8 cellular contexts compared by ENCODE assay signal in the genomic region with DNA sequence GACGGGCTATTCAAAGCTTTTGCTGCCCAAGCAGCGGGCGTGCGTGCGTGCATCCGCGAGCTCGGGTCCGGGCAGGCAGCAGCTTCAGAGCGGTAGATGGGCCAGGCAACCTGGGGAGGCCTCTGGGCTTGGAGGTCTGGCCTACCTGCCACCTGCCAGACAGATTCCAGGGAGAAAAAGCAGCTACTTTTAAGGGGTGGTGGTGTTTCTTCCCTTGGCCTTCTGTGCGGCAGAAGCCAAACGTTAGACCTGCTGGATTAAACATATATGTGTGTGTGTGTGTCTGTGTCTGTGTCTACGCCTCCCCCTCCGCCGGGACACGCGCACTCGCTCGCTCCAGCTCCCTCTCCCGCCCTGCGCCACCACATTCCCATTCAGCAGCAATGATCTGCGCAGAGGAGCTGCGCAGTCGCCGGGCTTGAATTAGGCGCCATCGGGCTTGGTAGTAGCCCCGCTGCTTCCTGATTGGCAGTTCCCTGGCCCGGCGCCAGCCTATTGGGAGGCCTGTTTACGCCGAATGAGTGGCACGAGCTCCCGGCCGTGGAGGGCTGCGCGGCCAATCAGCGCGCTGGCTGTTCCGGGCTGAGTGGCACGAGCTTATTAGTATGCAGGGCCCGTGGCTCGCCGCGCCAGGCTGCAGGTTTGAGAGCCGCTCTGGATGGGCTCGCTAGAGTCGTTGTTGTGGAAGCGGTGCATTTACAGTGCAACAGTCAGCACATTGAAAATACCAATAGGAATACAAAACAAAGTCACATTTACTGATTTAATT. TPM values are rescaled to one million over a fixed set of nuclear protein-coding genes. Genes with fewer than 3 reads are reported as not detected.
DNase-seq lines count a peak whose midpoint lies in the region; ATAC-seq and TF ChIP-seq lines count a peak whose summit lies in the region.

A gene (plus strand): TSS at position 627 of the 769 bp plus-strand sequence. CDS start 4,283 bp downstream, outside the sequence.

- peaks cover 4% of the 10 kb centered on the region; the same call in 1 of the 2 replicates for H3K36me3 ChIP-seq in BJ (ENCODE audit: control insufficient read depth, insufficient read depth, low read length)

- no peak for TF ChIP-seq CTCF in BJ (IDR thresholded peaks at IDR 0.05; ENCODE audit: insufficient read depth, low read depth, low read length)

- CTCF ChIA-PET in BJ (lab: Yijun Ruan, JAX), result interaction anchor here (0.7 to 2.7 kb wide), 12 partner anchors 35 to 140 kb away, joined by 3 to 11 read pairs (median 4); no protein-coding TSS in a partner anchor

- ATAC-seq in HG02852 (IDR thresholded peaks at IDR 0.05; ENCODE audit: unreplicated experiment) (peak; percentile 34), HG02870 (IDR thresholded peaks at IDR 0.05; ENCODE audit: unreplicated experiment) (no peak)

- peak; percentile 97 for DNase-seq in BJ (ENCODE audit: low read depth)
- DNase-seq in NCI-H526 treated with DMSO at 0.1 percent for 48 hours (lab: John Stamatoyannopoulos, UW), result peak; percentile 99
- peak; percentile 70 to 74 for DNase-seq in activated CD4-positive, alpha-beta T cell treated with anti-CD3 and anti-CD28 coated beads, Interleukin-2, amount 50 U/mL, for 4 hours
- DNase-seq in dedifferentiated amniotic fluid mesenchymal stem cell (ENCODE audit: extremely low spot score), result peak; percentile 99
- DNase-seq in kidney tubule cell (ENCODE audit: low spot score), result peak; percentile 100
- peak; percentile 97 for DNase-seq in stimulated activated CD4-positive, alpha-beta T cell treated with anti-CD3 and anti-CD28 coated beads, Interleukin-15, amount 100 ng/mL, for 24 hours

- H3K4me3 ChIP-seq in BJ (ENCODE audit: low read depth, low read length), result peak within 1 kb of the TSS; percentile 61

- POLR2A ChIA-PET in BJ (lab: Charles Lee), result interaction anchor here (0.6 to 1.0 kb wide), 5 partner anchors 101 to 186 kb away, joined by 3 to 5 read pairs (median 3); no protein-coding TSS in a partner anchor

- no peaks in the 10 kb centered on the region for H3K27me3 ChIP-seq in BJ (ENCODE audit: control insufficient read depth, insufficient read depth, low read length)

RNA-seq across cellular contexts. Expression of the gene that starts here (rescaled TPM):
- polyA plus RNA-seq in BJ (2011; rRNA removed), result 2.3 and 3.1 TPM in 2 replicates
- polyA minus RNA-seq in BJ (2011; rRNA and poly(A)+ RNA removed), result 2.9 and 3.4 TPM in 2 replicates
